In genomic region chr9:111483862-111484563, GRCh38 we compare ENCODE assay signal across 8 cellular contexts. TPM values are rescaled to one million over a fixed set of nuclear protein-coding genes. Genes with fewer than 3 reads are reported as not detected.
DNase-seq lines count a peak whose midpoint lies in the region; ATAC-seq and TF ChIP-seq lines count a peak whose summit lies in the region.

Gene ECPAS, minus strand, starts transcription at chr9:111484383. Its CDS starts 11,465 bp downstream, at chr9:111472918.

- H3K4me1 ChIP-seq in duodenal mucosa (ENCODE audit: control insufficient read depth in 1 of 2, insufficient read depth in 2 of 2, low read length in 2 of 2) = peaks cover 0 to 8% of the 10 kb centered on the region in 2 donors

- WGBS in lower leg skin, 2 donors = 0 to 1% methylated on average over 46 to 70 of the region's 99 CpGs

- peak within 1 kb of the TSS; percentile 87 for H3K27ac Mint-ChIP-seq in activated CD4-positive, alpha-beta memory T cell treated with anti-CD3 and anti-CD28 coated beads for 36 hours

- CTCF ChIA-PET in activated CD4-positive, alpha-beta memory T cell treated with anti-CD3 and anti-CD28 coated beads for 36 hours (lab: Charles Lee) = interaction anchor here (1.3 kb wide), 1 partner anchor 138 kb away, joined by 3 read pairs; no protein-coding TSS in a partner anchor

- intact Hi-C loops in activated CD4-positive, alpha-beta memory T cell treated with anti-CD3 and anti-CD28 coated beads for 36 hours (cut with micrococcal nuclease) = loop anchor here (1.0 to 10.0 kb wide), 6 partner anchors 147 to 1509 kb away; partner anchors contain the start of genes DNAJC25, TXN and UGCG
- intact Hi-C loops in lower leg skin (cut with DNase I; ENCODE audit: low total_unique reads) = no loop called here

- no peaks in the 10 kb centered on the region for H3K9me3 Mint-ChIP-seq in activated CD4-positive, alpha-beta memory T cell treated with anti-CD3 and anti-CD28 coated beads for 36 hours

- TF ChIP-seq CTCF in AG09309 (IDR thresholded peaks at IDR 0.05; ENCODE audit: control insufficient read depth, insufficient read depth, low read depth, low read length, missing control alignments) (no peak), lower leg skin (IDR thresholded peaks at IDR 0.05) (no peak)

- peaks cover 30% of the 10 kb centered on the region for H3K4me1 Mint-ChIP-seq in activated CD4-positive, alpha-beta memory T cell treated with anti-CD3 and anti-CD28 coated beads for 36 hours (ENCODE audit: low read depth)

- peaks cover 3% of the 10 kb centered on the region for H3K36me3 Mint-ChIP-seq in activated CD4-positive, alpha-beta memory T cell treated with anti-CD3 and anti-CD28 coated beads for 36 hours

- no peaks in the 10 kb centered on the region for H3K27me3 Mint-ChIP-seq in activated CD4-positive, alpha-beta memory T cell treated with anti-CD3 and anti-CD28 coated beads for 36 hours

- POLR2A ChIA-PET in activated CD4-positive, alpha-beta memory T cell treated with anti-CD3 and anti-CD28 coated beads for 36 hours (lab: Charles Lee) = interaction anchor here (1.1 to 1.8 kb wide), 3 partner anchors 43 to 147 kb away, joined by 3 to 7 read pairs (median 3); partner anchors contain the start of gene DNAJC25

- H3K9me3 ChIP-seq in duodenal mucosa (ENCODE audit: control insufficient read depth in 1 of 2, low read length in 2 of 2) = no peaks in the 10 kb centered on the region

- peak within 1 kb of the TSS; percentile 53 to 73 for H3K9ac ChIP-seq in duodenal mucosa (ENCODE audit: low read depth in 1 of 2, low read length in 2 of 2)

- TF ChIP-seq POLR2A in lower leg skin (IDR thresholded peaks at IDR 0.05) = no peak

- peak; percentile 62 for ATAC-seq in GM18868 (IDR thresholded peaks at IDR 0.05; ENCODE audit: unreplicated experiment)
- ATAC-seq in HG03097 (IDR thresholded peaks at IDR 0.05; ENCODE audit: low FRiP score, unreplicated experiment) = peak; percentile 53

- no peaks in the 10 kb centered on the region for H3K36me3 ChIP-seq in duodenal mucosa (ENCODE audit: control insufficient read depth in 1 of 2, insufficient read depth in 2 of 2, low read length in 2 of 2)

- no peaks in the 10 kb centered on the region for H3K27me3 ChIP-seq in duodenal mucosa (ENCODE audit: control insufficient read depth in 1 of 2, insufficient read depth in 2 of 2, low read length in 2 of 2)

- DNase-seq in AG09309 (ENCODE audit: low read depth) (peak; percentile 20), NCI-H69 (lab: John Stamatoyannopoulos, UW) (peak; percentile 88), lower leg skin (ENCODE audit: low spot score in 2 of 2) (peak; percentile 48 to 94)
- DNase-seq in activated CD4-positive, alpha-beta memory T cell treated with anti-CD3 and anti-CD28 coated beads for 36 hours = peak; percentile 80
- DNase-seq in stimulated activated CD4-positive, alpha-beta T cell treated with anti-CD3 and anti-CD28 coated beads, Interleukin-4, amount 100 ng/mL, for 4 hours = peak; percentile 64 to 71

- H3K27ac ChIP-seq in duodenal mucosa (ENCODE audit: low read depth, low read length) = peak within 1 kb of the TSS; percentile 94

- H3K4me3 ChIP-seq in AG09309 (ENCODE audit: control insufficient read depth, low read depth, low read length) (peak within 1 kb of the TSS; percentile 83), duodenal mucosa (ENCODE audit: low read depth in 1 of 2, low read length in 2 of 2) (peak within 1 kb of the TSS; percentile 88 to 97), lower leg skin (ENCODE audit: low read depth, poor library complexity, severe bottlenecking) (peak within 1 kb of the TSS; percentile 97)

- peak within 1 kb of the TSS; percentile 85 for H3K4me3 Mint-ChIP-seq in activated CD4-positive, alpha-beta memory T cell treated with anti-CD3 and anti-CD28 coated beads for 36 hours

RNA-seq across cellular contexts. Expression of gene ECPAS, which starts in this region (rescaled TPM):
- 10 to 100 TPM; 66.5 to 67.0 TPM for total RNA-seq in activated CD4-positive, alpha-beta memory T cell treated with anti-CD3 and anti-CD28 coated beads for 36 hours
- total RNA-seq in lower leg skin = 10 to 100 TPM; 53.5 to 75.7 (median 66.1) TPM

Comparison
In these comparisons a context has a peak if more than half of its experiments do, and no peak if none do; other contexts are left out.
1. Peak in every context shown above with its lines: DNase-seq, ATAC-seq, H3K4me3 ChIP-seq and H3K27ac ChIP-seq.
2. DNase-seq: peak in every context shown above with its lines; median percentile 88 in NCI-H69; 80 in activated CD4-positive, alpha-beta memory T cell treated with anti-CD3 and anti-CD28 coated beads for 36 hours; 71 in lower leg skin; 68 in stimulated activated CD4-positive, alpha-beta T cell treated with anti-CD3 and anti-CD28 coated beads, Interleukin-4, amount 100 ng/mL, for 4 hours; 20 in AG09309.